1 cellular context compared by ENCODE assay signal in genomic region chr12:108193922-108194321, GRCh38.
TF ChIP-seq lines count a peak whose summit lies in the region.

No MANE protein-coding gene starts in this region.

TF ChIP-seq in GM23338, 12 proteins besides CTCF, POLR2A, EP300 and RAD21 (continued from another document):
- TF ChIP-seq NANOG (IDR thresholded peaks at IDR 0.05; ENCODE audit: borderline replicate concordance) (no peak), POLR2AphosphoS5 (IDR thresholded peaks at IDR 0.05; ENCODE audit: low read depth) (no peak)
- TF ChIP-seq, protein P1, sequence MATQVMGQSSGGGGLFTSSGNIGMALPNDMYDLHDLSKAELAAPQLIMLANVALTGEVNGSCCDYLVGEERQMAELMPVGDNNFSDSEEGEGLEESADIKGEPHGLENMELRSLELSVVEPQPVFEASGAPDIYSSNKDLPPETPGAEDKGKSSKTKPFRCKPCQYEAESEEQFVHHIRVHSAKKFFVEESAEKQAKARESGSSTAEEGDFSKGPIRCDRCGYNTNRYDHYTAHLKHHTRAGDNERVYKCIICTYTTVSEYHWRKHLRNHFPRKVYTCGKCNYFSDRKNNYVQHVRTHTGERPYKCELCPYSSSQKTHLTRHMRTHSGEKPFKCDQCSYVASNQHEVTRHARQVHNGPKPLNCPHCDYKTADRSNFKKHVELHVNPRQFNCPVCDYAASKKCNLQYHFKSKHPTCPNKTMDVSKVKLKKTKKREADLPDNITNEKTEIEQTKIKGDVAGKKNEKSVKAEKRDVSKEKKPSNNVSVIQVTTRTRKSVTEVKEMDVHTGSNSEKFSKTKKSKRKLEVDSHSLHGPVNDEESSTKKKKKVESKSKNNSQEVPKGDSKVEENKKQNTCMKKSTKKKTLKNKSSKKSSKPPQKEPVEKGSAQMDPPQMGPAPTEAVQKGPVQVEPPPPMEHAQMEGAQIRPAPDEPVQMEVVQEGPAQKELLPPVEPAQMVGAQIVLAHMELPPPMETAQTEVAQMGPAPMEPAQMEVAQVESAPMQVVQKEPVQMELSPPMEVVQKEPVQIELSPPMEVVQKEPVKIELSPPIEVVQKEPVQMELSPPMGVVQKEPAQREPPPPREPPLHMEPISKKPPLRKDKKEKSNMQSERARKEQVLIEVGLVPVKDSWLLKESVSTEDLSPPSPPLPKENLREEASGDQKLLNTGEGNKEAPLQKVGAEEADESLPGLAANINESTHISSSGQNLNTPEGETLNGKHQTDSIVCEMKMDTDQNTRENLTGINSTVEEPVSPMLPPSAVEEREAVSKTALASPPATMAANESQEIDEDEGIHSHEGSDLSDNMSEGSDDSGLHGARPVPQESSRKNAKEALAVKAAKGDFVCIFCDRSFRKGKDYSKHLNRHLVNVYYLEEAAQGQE (IDR thresholded peaks at IDR 0.05; ENCODE audit: unreplicated experiment), result no peak
